Comparison of ENCODE assay signal across 8 cellular contexts in genomic region chr1:58573705-58574591, GRCh38. TPM values are rescaled to one million over a fixed set of nuclear protein-coding genes. Genes with fewer than 3 reads are reported as not detected.
DNase-seq lines count a peak whose midpoint lies in the region; ATAC-seq and TF ChIP-seq lines count a peak whose summit lies in the region.

No MANE protein-coding gene starts in this region.

- H3K27me3 ChIP-seq in suprapubic skin (peaks cover 21% of the 10 kb centered on the region), sigmoid colon (peaks cover 19 to 61% (median 37%) of the 10 kb centered on the region in 3 donors)

- peak overlapping the region; percentile 97 for H3K27ac ChIP-seq in suprapubic skin
- no peak overlapping the region for H3K27ac ChIP-seq in sigmoid colon

- H3K9me3 ChIP-seq in suprapubic skin (no peaks in the 10 kb centered on the region), sigmoid colon (no peaks in the 10 kb centered on the region)

- H3K36me3 ChIP-seq in suprapubic skin = no peaks in the 10 kb centered on the region
- H3K36me3 ChIP-seq in sigmoid colon = no peaks in the 10 kb centered on the region

- no peak overlapping the region for H3K4me3 Mint-ChIP-seq in brain

- WGBS in suprapubic skin = 51% methylated on average over 4 of the region's 4 CpGs
- WGBS in sigmoid colon, 2 donors = 70 to 72% methylated on average over 4 of the region's 4 CpGs

- TF ChIP-seq POLR2A in suprapubic skin (IDR thresholded peaks at IDR 0.05) = no peak
- no peak for TF ChIP-seq POLR2A in sigmoid colon (IDR thresholded peaks at IDR 0.05)

- H3K4me1 ChIP-seq in suprapubic skin = peaks cover 48% of the 10 kb centered on the region
- peaks cover 0 to 25% (median 15%) of the 10 kb centered on the region in 4 donors for H3K4me1 ChIP-seq in sigmoid colon

- no peak for TF ChIP-seq EP300 in suprapubic skin (IDR thresholded peaks at IDR 0.05)
- no peak for TF ChIP-seq EP300 in sigmoid colon (IDR thresholded peaks at IDR 0.05)

- ATAC-seq in HG03520 (IDR thresholded peaks at IDR 0.05; ENCODE audit: unreplicated experiment) = peak; percentile 99

- intact Hi-C loops in sigmoid colon (cut with DNase I) = no loop called here

- H3K36me3 Mint-ChIP-seq in brain = no peaks in the 10 kb centered on the region

- DNase-seq in Caki2 (ENCODE audit: low read depth) (peak; percentile 61), GM20000 (ENCODE audit: low spot score) (peak; percentile 84), suprapubic skin (ENCODE audit: low spot score in 2 of 2) (no peak), C1 segment of cervical spinal cord (lab: John Stamatoyannopoulos, UW) (no peak), sigmoid colon (no peak), NCI-H187 (lab: John Stamatoyannopoulos, UW) (no peak)

- peaks cover 4% of the 10 kb centered on the region for H3K27me3 Mint-ChIP-seq in brain

- TF ChIP-seq CTCF in GM20000 (IDR thresholded peaks at IDR 0.05; ENCODE audit: extremely low read depth, missing control alignments) (no peak), brain (conservative IDR thresholded peaks at IDR 0.05) (no peak), suprapubic skin (IDR thresholded peaks at IDR 0.05) (no peak), sigmoid colon (IDR thresholded peaks at IDR 0.05) (no peak)

- peak overlapping the region in 3 of 5 experiments; percentile 55 to 79 (median 70) for H3K27ac Mint-ChIP-seq in brain

- peak overlapping the region; percentile 73 for H3K4me3 ChIP-seq in suprapubic skin
- no peak overlapping the region for H3K4me3 ChIP-seq in sigmoid colon

- in situ Hi-C loops in Caki2 (cut with HindIII; ENCODE audit: low pct_unique_long_range_greater_than_20kb, low sequenced_read_pairs) = no loop called here

- H3K9me3 Mint-ChIP-seq in brain = peaks cover 0 to 7% (median 4%) of the 10 kb centered on the region in 5 experiments

- peaks cover 55% of the 10 kb centered on the region for H3K4me1 Mint-ChIP-seq in brain

RNA-seq across cellular contexts. Expression of gene TACSTD2, which starts 3.1 kb away (rescaled TPM):
- not detected in 2 replicates for total RNA-seq in Caki2 (2014; rRNA removed; shearing (Covaris generic); ENCODE audit: low replicate concordance)
- 0.39 TPM for polyA plus RNA-seq in brain (ENCODE audit: insufficient read depth, low read depth, low replicate concordance)
- 100 to 1,000 TPM; 151 to 724 (median 511) TPM for total RNA-seq in suprapubic skin
- under 1 TPM in 3 of 4 donors, not detected in 1; 0.54 to 0.71 (median 0.55) TPM for total RNA-seq in sigmoid colon
- polyA plus RNA-seq in sigmoid colon = 1 to 10 TPM in 2 of 3 donors, not detected in 1; 1.2 to 1.9 TPM

RNA-seq across cellular contexts. Expression of gene OMA1, which starts 27.4 kb away (rescaled TPM):
- 20.3 and 93.6 TPM in 2 replicates for total RNA-seq in Caki2 (2014; rRNA removed; shearing (Covaris generic); ENCODE audit: low replicate concordance)
- polyA plus RNA-seq in brain (ENCODE audit: insufficient read depth, low read depth, low replicate concordance) = 7.4 TPM
- total RNA-seq in suprapubic skin = 10 to 100 TPM; 17.9 to 31.5 (median 27.8) TPM
- total RNA-seq in sigmoid colon = 10 to 100 TPM; 34.3 to 74.9 (median 61.4) TPM
- polyA plus RNA-seq in sigmoid colon = 10 to 100 TPM; 10.6 to 15.8 (median 13.2) TPM

Comparison
In these comparisons a context has a peak if more than half of its experiments do, and no peak if none do; other contexts are left out.
1. DNase-seq: peak in Caki2 (single experiment) and GM20000 (single experiment); none in suprapubic skin (0 of 2), C1 segment of cervical spinal cord (0 of 14), sigmoid colon (single experiment) and NCI-H187 (0 of 2).
2. RNA of gene TACSTD2, which starts 3.1 kb away (total RNA-seq): 151 to 724 TPM in suprapubic skin; 0.54 to 0.71 TPM in sigmoid colon and not detected in Caki2; every median in the first group is over 10 times any median in the second.